ENCODE assay signal across 9 cellular contexts in the genomic region with DNA sequence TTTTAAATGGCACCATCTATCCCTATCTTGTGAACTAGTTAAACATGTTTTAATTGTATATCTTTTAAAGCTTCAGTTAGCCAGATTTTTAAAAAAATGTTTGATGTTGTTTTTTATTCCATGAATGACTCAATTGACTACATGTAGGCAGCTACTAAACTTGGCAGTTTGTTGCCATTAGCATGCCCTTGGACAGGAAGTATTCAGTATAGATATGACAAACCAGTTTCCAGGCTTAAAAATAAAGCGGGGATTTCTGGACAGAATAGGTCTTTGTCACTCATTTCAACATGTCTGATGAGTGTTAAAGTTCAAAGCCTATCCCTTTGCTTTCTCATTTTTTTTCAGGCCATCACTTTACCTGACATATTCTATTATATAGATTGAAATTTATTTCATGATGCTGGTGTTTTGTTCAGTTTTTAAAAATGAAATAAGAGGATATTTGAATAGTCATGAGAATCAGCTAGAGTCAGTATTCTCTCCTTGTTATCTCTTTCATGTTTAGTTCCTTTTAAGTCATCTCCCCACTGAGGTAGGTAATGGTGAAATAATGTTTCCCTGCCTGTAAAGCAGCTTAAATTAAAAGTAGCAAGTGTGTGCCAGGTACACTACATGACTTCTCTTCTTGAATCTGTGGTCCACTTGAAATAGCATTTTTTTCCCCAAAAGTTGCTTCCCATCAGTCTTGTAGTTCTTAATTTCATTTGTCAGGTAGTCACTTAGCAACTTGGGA. TPM values are rescaled to one million over a fixed set of nuclear protein-coding genes. Genes with fewer than 3 reads are reported as not detected.
DNase-seq lines count a peak whose midpoint lies in the region; ATAC-seq and TF ChIP-seq lines count a peak whose summit lies in the region.
"Had no signal": no experiment of that assay in that cellular context is flagged by ENCODE, and none has a peak within 500 bp of the region (broad histone marks: within the 10 kb centered on the region; RNA-seq: fewer than 3 reads in every experiment).

No MANE protein-coding gene starts in this region.

- H3K18ac ChIP-seq in mesenchymal stem cell (ENCODE audit: low read depth in 1 of 2, low read length in 2 of 2) = no peak overlapping the region

- DNase-seq in GM06990 (ENCODE audit: extremely low read depth, insufficient read length) (peak; percentile 71), dermis blood vessel endothelial cell (peak; percentile 73), esophagus muscularis mucosa (ENCODE audit: extremely low spot score) (no peak), mesenchymal stem cell (no peak), HPDE6-E6E7 (ENCODE audit: extremely low spot score) (no peak)
- DNase-seq in activated CD8-positive, alpha-beta memory T cell treated with anti-CD3 and anti-CD28 coated beads, Interleukin-2, amount 50 U/mL, for 48 hours = no peak

- H3K9me3 ChIP-seq in esophagus muscularis mucosa (no peaks in the 10 kb centered on the region), mesenchymal stem cell (ENCODE audit: control insufficient read depth, low read length) (no peaks in the 10 kb centered on the region)

- H2AK5ac ChIP-seq in mesenchymal stem cell (ENCODE audit: low read length, severe bottlenecking) = no peak overlapping the region

- H3K4me1 ChIP-seq in KMS-11 (ENCODE audit: low read depth, poor library complexity, severe bottlenecking) = peaks cover 55% of the 10 kb centered on the region
- peaks cover 25 to 76% (median 68%) of the 10 kb centered on the region in 4 donors for H3K4me1 ChIP-seq in esophagus muscularis mucosa
- peaks cover 7% of the 10 kb centered on the region for H3K4me1 ChIP-seq in mesenchymal stem cell (ENCODE audit: control insufficient read depth, insufficient read depth, low read depth, low read length)

- peaks cover 2% of the 10 kb centered on the region for H3K36me3 ChIP-seq in GM06990 (ENCODE audit: control insufficient read depth, insufficient read depth, low read length)
- no peaks in the 10 kb centered on the region for H3K36me3 ChIP-seq in KMS-11 (ENCODE audit: insufficient read depth)
- H3K36me3 ChIP-seq in esophagus muscularis mucosa = no peaks in the 10 kb centered on the region
- H3K36me3 ChIP-seq in mesenchymal stem cell (ENCODE audit: control insufficient read depth in 1 of 2, insufficient read depth in 2 of 2, low read depth in 1 of 2, low read length in 2 of 2) = peaks cover 0 to 6% of the 10 kb centered on the region in 2 experiments

- no peak overlapping the region for H2BK12ac ChIP-seq in mesenchymal stem cell (ENCODE audit: low read length in 2 of 2)

- H3K27me3 ChIP-seq in GM06990 (replicated peaks; ENCODE audit: control insufficient read depth, insufficient read depth, low read length) (no peaks in the 10 kb centered on the region), KMS-11 (ENCODE audit: insufficient read depth, low read depth) (no peaks in the 10 kb centered on the region), esophagus muscularis mucosa (no peaks in the 10 kb centered on the region), mesenchymal stem cell (ENCODE audit: control insufficient read depth in 1 of 2, insufficient read depth in 1 of 2, low read length in 2 of 2) (no peaks in the 10 kb centered on the region)

- WGBS in esophagus muscularis mucosa = 54% methylated on average over 1 of the region's 1 CpG
- WGBS in mesenchymal stem cell = no CpG with 5 or more reads among the region's 1 CpG

- H3K27ac ChIP-seq in KMS-11 (peak overlapping the region; percentile 48), esophagus muscularis mucosa (replicated peaks in 1 of 4) (peak overlapping the region in 2 of 4 donors; percentile 49 to 56), mesenchymal stem cell (ENCODE audit: low read length, poor library complexity, severe bottlenecking) (no peak overlapping the region)
- H3K27ac ChIP-seq: HL-60 had no signal

- peak overlapping the region; percentile 46 for H3K4me2 ChIP-seq in KMS-11
- H3K4me2 ChIP-seq in mesenchymal stem cell (ENCODE audit: low read length, poor library complexity, severe bottlenecking) = no peak overlapping the region

- no peak overlapping the region for H2BK120ac ChIP-seq in mesenchymal stem cell (ENCODE audit: low read depth, low read length)

- H3K4me3 ChIP-seq in GM06990 (replicated peaks; ENCODE audit: low read depth, low read length) (peak overlapping the region; percentile 47), KMS-11 (IDR thresholded peaks at IDR 0.05; ENCODE audit: insufficient read depth, low read depth, low read length) (no peak overlapping the region), esophagus muscularis mucosa (no peak overlapping the region), mesenchymal stem cell (ENCODE audit: insufficient read depth in 1 of 2, low read depth in 1 of 2, low read length in 2 of 2) (no peak overlapping the region)

- H3K23ac ChIP-seq in mesenchymal stem cell (ENCODE audit: low read length in 2 of 2) = no peak overlapping the region

- no peaks in the 10 kb centered on the region for H3K79me2 ChIP-seq in KMS-11 (ENCODE audit: insufficient read depth, low read depth)

- intact Hi-C loops in esophagus muscularis mucosa (cut with DNase I) = no loop called here

- no peak overlapping the region for H2BK5ac ChIP-seq in mesenchymal stem cell (ENCODE audit: low read depth, low read length, poor library complexity, severe bottlenecking)

- H4K20me1 ChIP-seq in KMS-11 (ENCODE audit: insufficient read depth) = no peaks in the 10 kb centered on the region

- H3K4ac ChIP-seq in mesenchymal stem cell (ENCODE audit: low read depth in 1 of 2, low read length in 2 of 2) = no peak overlapping the region

- TF ChIP-seq CTCF in GM06990 (IDR thresholded peaks at IDR 0.05; ENCODE audit: insufficient read depth, low read length, poor library complexity, severe bottlenecking) = no peak
- TF ChIP-seq CTCF in KMS-11 (conservative IDR thresholded peaks at IDR 0.05; ENCODE audit: low read depth, low read length) = no peak
- TF ChIP-seq CTCF in esophagus muscularis mucosa (IDR thresholded peaks at IDR 0.05) = no peak

- peak; percentile 75 for ATAC-seq in GM21528 (IDR thresholded peaks at IDR 0.05; ENCODE audit: low FRiP score, unreplicated experiment)

- H3K14ac ChIP-seq in mesenchymal stem cell (ENCODE audit: low read length in 2 of 2) = no peak overlapping the region

- H3K9ac ChIP-seq in KMS-11 (no peak overlapping the region), mesenchymal stem cell (ENCODE audit: low read length) (no peak overlapping the region)

- no peak overlapping the region for H4K91ac ChIP-seq in mesenchymal stem cell (ENCODE audit: low read length)

- TF ChIP-seq EP300 in esophagus muscularis mucosa (IDR thresholded peaks at IDR 0.05) = no peak

- no peak overlapping the region for H2AFZ ChIP-seq in KMS-11 (ENCODE audit: low read depth)
- no peak overlapping the region for H2AFZ ChIP-seq in mesenchymal stem cell (ENCODE audit: low read depth, low read length)

- H2BK15ac ChIP-seq in mesenchymal stem cell (ENCODE audit: low read depth, poor library complexity, severe bottlenecking) = no peak overlapping the region

- peaks cover 17% of the 10 kb centered on the region for H3K79me1 ChIP-seq in mesenchymal stem cell (replicated peaks; ENCODE audit: low read length, poor library complexity, severe bottlenecking)

- no peak overlapping the region for H4K8ac ChIP-seq in mesenchymal stem cell (ENCODE audit: low read length)

- TF ChIP-seq POLR2A in esophagus muscularis mucosa (IDR thresholded peaks at IDR 0.05; ENCODE audit: low read depth) = no peak

RNA-seq across cellular contexts. Expression of gene TNFAIP8, which starts 11.9 kb away (rescaled TPM):
- total RNA-seq in dermis blood vessel endothelial cell (13.6 and 15.9 TPM in 2 replicates), esophagus muscularis mucosa (10 to 100 TPM; 20.2 to 26.2 (median 22.5) TPM)
- polyA plus RNA-seq in mesenchymal stem cell (2013, experiment 1 of 2) = 14.4 TPM
- 15.0 TPM for polyA plus RNA-seq in mesenchymal stem cell (2013, experiment 2 of 2)

Comparison
In these comparisons a context has a peak if more than half of its experiments do, and no peak if none do; other contexts are left out.
1. DNase-seq: peak in GM06990 (single experiment) and dermis blood vessel endothelial cell (single experiment); none in esophagus muscularis mucosa (single experiment), mesenchymal stem cell (single experiment), activated CD8-positive, alpha-beta memory T cell treated with anti-CD3 and anti-CD28 coated beads, Interleukin-2, amount 50 U/mL, for 48 hours (single experiment) and HPDE6-E6E7 (single experiment).